ENCODE assay signal across 13 cellular contexts in the genomic region with DNA sequence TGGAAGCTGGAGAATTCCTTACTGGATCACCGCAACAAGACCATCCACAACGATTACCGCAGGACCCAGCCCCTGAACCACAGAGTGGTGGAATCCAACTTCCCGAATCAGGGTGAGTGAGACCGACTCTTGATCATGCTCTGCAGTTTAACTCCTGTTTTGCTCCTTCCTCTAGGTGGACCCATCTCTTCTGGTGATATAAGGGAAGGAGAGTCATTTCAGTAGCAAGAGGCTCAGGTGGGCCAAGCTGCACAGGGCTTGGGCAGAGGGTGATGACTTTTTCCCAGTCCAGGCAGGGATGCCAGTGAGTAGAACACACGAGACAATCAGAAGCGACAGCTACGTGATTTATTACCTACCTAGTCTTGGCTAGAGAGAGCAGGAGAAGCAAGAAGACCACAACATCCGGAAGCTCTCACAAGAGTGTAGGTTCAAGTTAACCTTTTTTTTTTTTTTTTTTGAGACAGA. TPM values are rescaled to one million over a fixed set of nuclear protein-coding genes. Genes with fewer than 3 reads are reported as not detected.
DNase-seq lines count a peak whose midpoint lies in the region; ATAC-seq, FAIRE-seq and TF ChIP-seq lines count a peak whose summit lies in the region.
"Had no signal": no experiment of that assay in that cellular context is flagged by ENCODE, and none has a peak within 500 bp of the region (broad histone marks: within the 10 kb centered on the region; RNA-seq: fewer than 3 reads in every experiment).

No MANE protein-coding gene starts in this region.

- CTCF ChIA-PET in K562 (lab: Yijun Ruan, JAX; ENCODE audit: low intra/inter-chr PET ratio), result interaction anchor here (0.6 kb wide), 1 partner anchor 8 kb away, joined by 3 read pairs; no protein-coding TSS in a partner anchor

- no peaks in the 10 kb centered on the region for H3K9me1 ChIP-seq in K562 (ENCODE audit: control insufficient read depth, insufficient read depth, low read length)

- H3K27ac ChIP-seq in BLaER1, result no peak overlapping the region
- H3K27ac ChIP-seq in K562 (ENCODE audit: extremely low read depth, low read depth, low read length), result no peak overlapping the region

- no peak for TF ChIP-seq POLR2A in K562 (conservative IDR thresholded peaks at IDR 0.05)

- POLR2A ChIA-PET in K562 (lab: Yijun Ruan, JAX), result no interaction called here

- H3K27ac Mint-ChIP-seq in T-helper 1 cell treated with Interleukin-12 subunit alpha and Interleukin-12 subunit beta and Interleukin-4 antibody, amounts not matched to agents 30 μg/mL and 1 μg/mL, for 36 hours, result peak overlapping the region; percentile 99
- no peak overlapping the region for H3K27ac Mint-ChIP-seq in HFFc6

- H3K4me3 Mint-ChIP-seq in T-helper 1 cell treated with Interleukin-12 subunit alpha and Interleukin-12 subunit beta and Interleukin-4 antibody, amounts not matched to agents 30 μg/mL and 1 μg/mL, for 36 hours, result peak overlapping the region; percentile 97
- no peak overlapping the region for H3K4me3 Mint-ChIP-seq in HFFc6

- FAIRE-seq in K562 (lab: Jason Lieb, UNC), result no peak
- FAIRE-seq: TTC549 had no signal

- peaks cover 13% of the 10 kb centered on the region for H3K4me1 ChIP-seq in BLaER1
- H3K4me1 ChIP-seq in K562 (replicated peaks in 1 of 2; ENCODE audit: control insufficient read depth in 2 of 2, insufficient read depth in 2 of 2, low read length in 2 of 2), result no peaks in the 10 kb centered on the region

- WGBS in K562 (ENCODE audit: insufficient coverage, low coverage, missing lambda C conversion rate), result 2% methylated on average over 9 of the region's 9 CpGs

- TF ChIP-seq CTCF in GM20000 (IDR thresholded peaks at IDR 0.05; ENCODE audit: extremely low read depth, missing control alignments) (no peak), K562 (IDR thresholded peaks at IDR 0.05 in 2 of 3, conservative IDR thresholded peaks at IDR 0.05 in 1 of 3; ENCODE audit: insufficient read depth in 2 of 3, low read depth in 1 of 3, low read length in 3 of 3) (no peak), HFFc6 (IDR thresholded peaks at IDR 0.05) (no peak)

- peak; percentile 61 for DNase-seq in GM20000 (ENCODE audit: low spot score)
- DNase-seq in K562 (ENCODE audit: extremely low read depth in 1 of 4, low spot score in 3 of 4), result no peak
- DNase-seq in epidermal melanocyte (ENCODE audit: insufficient read length, low spot score), result no peak
- DNase-seq in HFFc6, result no peak
- DNase-seq: AML-193, NCI-H1092 had no signal

- H3K4me1 Mint-ChIP-seq in T-helper 1 cell treated with Interleukin-12 subunit alpha and Interleukin-12 subunit beta and Interleukin-4 antibody, amounts not matched to agents 30 μg/mL and 1 μg/mL, for 36 hours (ENCODE audit: low read depth), result peaks cover 41% of the 10 kb centered on the region
- H3K4me1 Mint-ChIP-seq in HFFc6 (ENCODE audit: low read depth), result peaks cover 8% of the 10 kb centered on the region; the same call in 1 of the 2 replicates

- H3K4me2 ChIP-seq in BLaER1 (0 out of 2 replicates have a peak overlapping the region, but pooled peaks have one; percentile 9), K562 (ENCODE audit: insufficient read depth, low read length) (no peak overlapping the region)

- H3K36me3 ChIP-seq in BLaER1 (no peaks in the 10 kb centered on the region), K562 (ENCODE audit: control insufficient read depth, insufficient read depth, low read length) (no peaks in the 10 kb centered on the region)

- no peaks in the 10 kb centered on the region for H3K27me3 Mint-ChIP-seq in T-helper 1 cell treated with Interleukin-12 subunit alpha and Interleukin-12 subunit beta and Interleukin-4 antibody, amounts not matched to agents 30 μg/mL and 1 μg/mL, for 36 hours (ENCODE audit: low read depth)
- H3K27me3 Mint-ChIP-seq in HFFc6 (ENCODE audit: insufficient read depth), result peaks cover 17% of the 10 kb centered on the region; the same call in 1 of the 2 replicates

- no peak overlapping the region for H2AFZ ChIP-seq in K562 (ENCODE audit: low read depth, low read length)

- TF ChIP-seq EP300 in K562 (IDR thresholded peaks at IDR 0.05; ENCODE audit: low read length), result no peak

- H3K27me3 ChIP-seq in BLaER1 (no peaks in the 10 kb centered on the region), K562 (ENCODE audit: control insufficient read depth in 2 of 2, insufficient read depth in 2 of 2, low read length in 2 of 2) (peaks cover 42 to 77% of the 10 kb centered on the region in 2 experiments)

- no peaks in the 10 kb centered on the region for H3K9me3 Mint-ChIP-seq in T-helper 1 cell treated with Interleukin-12 subunit alpha and Interleukin-12 subunit beta and Interleukin-4 antibody, amounts not matched to agents 30 μg/mL and 1 μg/mL, for 36 hours
- no peaks in the 10 kb centered on the region for H3K9me3 Mint-ChIP-seq in HFFc6

- H3K79me2 ChIP-seq in K562 (ENCODE audit: control insufficient read depth, insufficient read depth, low read length), result no peaks in the 10 kb centered on the region

- intact Hi-C loops in K562 (cut with micrococcal nuclease), result no loop called here

- H3K9ac ChIP-seq in BLaER1 (no peak overlapping the region), K562 (ENCODE audit: insufficient read depth in 1 of 2, low read depth in 2 of 2, low read length in 2 of 2) (no peak overlapping the region)

- no peak for TF ChIP-seq RAD21 in K562 (CRISPR knock-in tag; conservative IDR thresholded peaks at IDR 0.05 in 1 of 2, IDR thresholded peaks at IDR 0.05 in 1 of 2)

- no peaks in the 10 kb centered on the region for H3K9me3 ChIP-seq in BLaER1
- no peaks in the 10 kb centered on the region for H3K9me3 ChIP-seq in K562 (replicated peaks; ENCODE audit: control insufficient read depth, insufficient read depth, low read depth, low read length)

- H3K36me3 Mint-ChIP-seq in T-helper 1 cell treated with Interleukin-12 subunit alpha and Interleukin-12 subunit beta and Interleukin-4 antibody, amounts not matched to agents 30 μg/mL and 1 μg/mL, for 36 hours (ENCODE audit: low read depth), result peaks cover 38% of the 10 kb centered on the region
- H3K36me3 Mint-ChIP-seq in HFFc6 (ENCODE audit: low read depth), result no peaks in the 10 kb centered on the region

- ATAC-seq in K562, result peak; percentile 52
- no peak for ATAC-seq in esophagus mucosa
- no peak for ATAC-seq in HG03139 (IDR thresholded peaks at IDR 0.05; ENCODE audit: unreplicated experiment)

- in situ Hi-C loops in K562 (cut with MboI), result no loop called here

- BruUV-seq in K562 (replicated peaks; lab: Mats Ljungman, UMichigan), result no TSS peak

- H4K20me1 ChIP-seq in BLaER1 (no peaks in the 10 kb centered on the region), K562 (replicated peaks; ENCODE audit: control insufficient read depth, insufficient read depth, low read length) (no peaks in the 10 kb centered on the region)

- H3K4me3 ChIP-seq in BLaER1 (no peak overlapping the region), K562 (no peak overlapping the region)

RNA-seq across cellular contexts. Expression of a gene that starts 25.2 kb away (rescaled TPM):
- not detected in 2 replicates for total RNA-seq in K562 (2011; cell fraction: chromatin; rRNA removed; ENCODE audit: low replicate concordance)
- not detected in 2 replicates for total RNA-seq in K562 (2011; cell fraction: nucleolus; rRNA removed)
- total RNA-seq in K562 (2011; cell fraction: nucleoplasm; rRNA removed), result not detected in 2 replicates
- total RNA-seq in K562 (2014; rRNA removed), result not detected in 2 replicates
- not detected in 2 replicates for total RNA-seq in K562 (2014; rRNA removed; fragmentation: Illumina TruSeq; extraction: Trizol)
- total RNA-seq in K562 (2015; rRNA removed; fragmentation: Illumina TruSeq; extraction: Trizol), result not detected in 2 replicates
- total RNA-seq in K562 (2021), result not detected in 2 replicates
- polyA plus RNA-seq in K562 (2011; rRNA removed), result not detected in 2 replicates
- polyA plus RNA-seq in K562 (2011; cell fraction: cytosol; rRNA removed), result not detected in 2 replicates
- polyA plus RNA-seq in K562 (2011; cell fraction: nucleus; rRNA removed), result not detected in 2 replicates
- polyA plus RNA-seq in K562 (2012), result not detected in 2 replicates
- not detected in 2 replicates for polyA plus RNA-seq in K562 (2014; fragmentation: Illumina TruSeq; extraction: Trizol)
- polyA plus RNA-seq in K562 (2014; fragmentation: Nextera tagmentation; extraction: Ambion mirVana), result not detected
- not detected in 2 replicates for polyA plus RNA-seq in K562 (2014; rRNA removed)
- not detected in 2 replicates for polyA minus RNA-seq in K562 (2011; rRNA and poly(A)+ RNA removed)
- not detected in 2 replicates for polyA minus RNA-seq in K562 (2011; cell fraction: cytosol; rRNA and poly(A)+ RNA removed)
- not detected in 2 replicates for polyA minus RNA-seq in K562 (2011; cell fraction: nucleus; rRNA and poly(A)+ RNA removed)
- total RNA-seq in esophagus mucosa, result not detected
- total RNA-seq in HFFc6 (2021; fragmentation: NEBNext Ultra II Directional; extraction: Animal tissue kit (Norgen Biotek cat#: 25700)), result not detected
- total RNA-seq: kidney epithelial cell had no signal

RNA-seq across cellular contexts. Expression of a gene that starts 55.3 kb away (rescaled TPM):
- not detected in 2 replicates for total RNA-seq in K562 (2011; cell fraction: chromatin; rRNA removed; ENCODE audit: low replicate concordance)
- not detected in 2 replicates for total RNA-seq in K562 (2011; cell fraction: nucleolus; rRNA removed)
- total RNA-seq in K562 (2011; cell fraction: nucleoplasm; rRNA removed), result not detected in 2 replicates
- total RNA-seq in K562 (2014; rRNA removed) (not detected in 2 replicates), K562 (2014; rRNA removed; fragmentation: Illumina TruSeq; extraction: Trizol) (not detected in 2 replicates), K562 (2015; rRNA removed; fragmentation: Illumina TruSeq; extraction: Trizol) (not detected in 2 replicates), K562 (2021) (not detected in 2 replicates), esophagus mucosa (not detected)
- polyA plus RNA-seq in K562 (2011; rRNA removed) (not detected in 2 replicates), K562 (2014; fragmentation: Illumina TruSeq; extraction: Trizol) (not detected in 2 replicates), K562 (2014; fragmentation: Nextera tagmentation; extraction: Ambion mirVana) (not detected), K562 (2014; rRNA removed) (not detected in 2 replicates)
- polyA plus RNA-seq in K562 (2011; cell fraction: cytosol; rRNA removed), result not detected in 2 replicates
- polyA plus RNA-seq in K562 (2011; cell fraction: nucleus; rRNA removed), result not detected in 2 replicates
- not detected in 2 replicates for polyA plus RNA-seq in K562 (2012)
- not detected in 2 replicates for polyA minus RNA-seq in K562 (2011; rRNA and poly(A)+ RNA removed)
- polyA minus RNA-seq in K562 (2011; cell fraction: cytosol; rRNA and poly(A)+ RNA removed), result not detected in 2 replicates
- polyA minus RNA-seq in K562 (2011; cell fraction: nucleus; rRNA and poly(A)+ RNA removed), result not detected in 2 replicates
- not detected for total RNA-seq in HFFc6 (2021; fragmentation: NEBNext Ultra II Directional; extraction: Animal tissue kit (Norgen Biotek cat#: 25700))
- total RNA-seq: kidney epithelial cell had no signal
- polyA plus RNA-seq: esophagus had no signal
